Comparison of ENCODE assay signal across 28 cellular contexts in the genomic region with DNA sequence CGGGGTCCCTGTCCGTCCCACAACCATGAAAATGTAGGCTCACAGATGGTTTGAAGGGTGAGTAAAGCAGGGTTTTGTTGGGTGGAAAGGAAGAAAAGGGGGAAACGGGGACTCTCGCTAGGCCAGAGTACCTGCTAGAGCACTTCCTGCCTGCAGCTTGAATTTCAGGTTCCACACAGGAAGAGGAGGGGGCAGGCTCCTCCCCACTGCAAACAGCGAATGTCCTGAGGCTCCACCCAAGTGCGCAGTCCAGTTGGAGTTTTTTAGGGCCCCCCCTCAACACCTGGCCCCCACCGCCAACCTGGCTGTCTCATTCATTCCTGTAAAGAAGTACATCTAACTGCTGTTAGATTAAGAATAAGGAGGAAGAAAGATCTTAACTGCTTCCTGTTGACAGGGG.
"Had no signal": no experiment of that assay in that cellular context is flagged by ENCODE, and none has a peak within 500 bp of the region (broad histone marks: within the 10 kb centered on the region; RNA-seq: fewer than 3 reads in every experiment).

No MANE protein-coding gene starts in this region.

- H3K27me3 Mint-ChIP-seq: progenitor cell of endocrine pancreas; stimulated activated naive B cell treated with anti-CD40 and anti-IgM and Interleukin-4, amounts not matched to agents 10 μg/mL and 1 μg/mL and 100 μg/mL, for 72 hours had no signal

- H3K36me3 Mint-ChIP-seq: mesothelial cell of epicardium; naive B cell; natural killer cell; neural progenitor cell; stimulated activated naive B cell treated with anti-CD40 and anti-IgM and Interleukin-4, amounts not matched to agents 10 μg/mL and 1 μg/mL and 100 μg/mL, for 72 hours had no signal

- H3K4me3 ChIP-seq: heart right ventricle, hepatocyte, lower lobe of right lung, neural progenitor cell, ovary, right atrium auricular region, skin epidermis, stomach, thoracic aorta, tibial artery, upper lobe of right lung had no signal

- H3K4me1 ChIP-seq: heart right ventricle, lower lobe of right lung, right atrium auricular region, stomach, tibial artery, upper lobe of right lung had no signal

- H3K9ac ChIP-seq: neural progenitor cell had no signal

- H3K79me2 ChIP-seq: hepatocyte had no signal

- H3K27ac ChIP-seq: heart right ventricle, hepatocyte, lower lobe of right lung, neural progenitor cell, ovary, right atrium auricular region, skin epidermis, stomach, thoracic aorta, tibial artery, upper lobe of right lung had no signal

- DNase-seq: heart right ventricle; islet precursor cell; left ventricle myocardium superior; lower lobe of right lung; mammary epithelial cell; mesenchymal stem cell; naive B cell; natural killer cell; nephron progenitor cell; ovary; stimulated activated CD4-positive, alpha-beta T cell treated with anti-CD3 and anti-CD28 coated beads, Interleukin-12 subunit alpha, Interleukin-12 subunit beta, amount 100 ng/mL, for 4 hours; stimulated activated CD4-positive, alpha-beta T cell treated with anti-CD3 and anti-CD28 coated beads, Interleukin-15, amount 100 ng/mL, for 24 hours; stimulated activated CD4-positive, alpha-beta T cell treated with anti-CD3 and anti-CD28 coated beads, Interleukin-2, amount 100 ng/mL, for 24 hours; stimulated activated CD4-positive, alpha-beta T cell treated with anti-CD3 and anti-CD28 coated beads, Interleukin-4, amount 100 ng/mL, for 1 hour; stimulated activated naive B cell treated with anti-CD40 and anti-IgM and Interleukin-4, amounts not matched to agents 10 μg/mL and 1 μg/mL and 100 μg/mL, for 72 hours; stimulated activated naive CD8-positive, alpha-beta T cell treated with anti-CD3 and anti-CD28 coated beads, Interleukin-15, Interleukin-2, amounts not matched to agents 100 U/mL and 50 U/mL, for 24 hours; stomach; tibial artery; trophoblast cell; upper lobe of right lung had no signal

- H3K27me3 ChIP-seq: hepatocyte, neural progenitor cell, ovary, right atrium auricular region, stomach, tibial artery, upper lobe of right lung had no signal

- H3K4me3 Mint-ChIP-seq: mesothelial cell of epicardium; naive B cell; natural killer cell; nephron progenitor cell; neural progenitor cell; stimulated activated naive B cell treated with anti-CD40 and anti-IgM and Interleukin-4, amounts not matched to agents 10 μg/mL and 1 μg/mL and 100 μg/mL, for 72 hours had no signal

- H3K4me1 Mint-ChIP-seq: naive B cell; natural killer cell; nephron progenitor cell; stimulated activated naive B cell treated with anti-CD40 and anti-IgM and Interleukin-4, amounts not matched to agents 10 μg/mL and 1 μg/mL and 100 μg/mL, for 72 hours had no signal

- H2AFZ ChIP-seq: hepatocyte, neural progenitor cell had no signal

- H3K9me3 ChIP-seq: heart right ventricle, lower lobe of right lung, ovary, right atrium auricular region, stomach, thoracic aorta, tibial artery, upper lobe of right lung had no signal

- H3K9me3 Mint-ChIP-seq: mesothelial cell of epicardium; natural killer cell; neural progenitor cell; stimulated activated naive B cell treated with anti-CD40 and anti-IgM and Interleukin-4, amounts not matched to agents 10 μg/mL and 1 μg/mL and 100 μg/mL, for 72 hours had no signal

- H3K4me2 ChIP-seq: hepatocyte, neural progenitor cell had no signal

- ATAC-seq: heart right ventricle; left ventricle myocardium superior; lower lobe of right lung; natural killer cell; sciatic nerve; stimulated activated naive B cell treated with anti-CD40 and anti-IgM and Interleukin-4, amounts not matched to agents 10 μg/mL and 1 μg/mL and 100 μg/mL, for 72 hours; stimulated activated naive CD8-positive, alpha-beta T cell treated with anti-CD3 and anti-CD28 coated beads, Interleukin-15, Interleukin-2, amounts not matched to agents 100 U/mL and 50 U/mL, for 24 hours; upper lobe of right lung had no signal

- H3K27ac Mint-ChIP-seq: mesothelial cell of epicardium; naive B cell; natural killer cell; nephron progenitor cell; neural progenitor cell; progenitor cell of endocrine pancreas; stimulated activated naive B cell treated with anti-CD40 and anti-IgM and Interleukin-4, amounts not matched to agents 10 μg/mL and 1 μg/mL and 100 μg/mL, for 72 hours had no signal

- H3K36me3 ChIP-seq: heart right ventricle, lower lobe of right lung, neural progenitor cell, ovary, right atrium auricular region, stomach, thoracic aorta, tibial artery, upper lobe of right lung had no signal
